ENCODE assay signal across 15 cellular contexts in genomic region chr1:177278626-177279390, GRCh38.
DNase-seq lines count a peak whose midpoint lies in the region; ATAC-seq and TF ChIP-seq lines count a peak whose summit lies in the region.
"Had no signal": no experiment of that assay in that cellular context is flagged by ENCODE, and none has a peak within 500 bp of the region (broad histone marks: within the 10 kb centered on the region; RNA-seq: fewer than 3 reads in every experiment).

No MANE protein-coding gene starts in this region.

- H3K36me3 ChIP-seq in thyroid gland = no peaks in the 10 kb centered on the region

- H3K4me3 ChIP-seq in cardiac fibroblast (replicated peaks in 1 of 2; ENCODE audit: low read depth in 2 of 2, low read length in 2 of 2) = no peak overlapping the region
- no peak overlapping the region for H3K4me3 ChIP-seq in thyroid gland (replicated peaks in 1 of 3)
- H3K4me3 ChIP-seq: coronary artery had no signal

- DNase-seq in Daoy (ENCODE audit: low read depth) = peak; percentile 82
- DNase-seq in RKO (ENCODE audit: low spot score) = peak; percentile 35
- DNase-seq in cardiac fibroblast (ENCODE audit: low read depth in 2 of 2) = peak; percentile 51 to 55
- DNase-seq in kidney glomerular epithelial cell (lab: John Stamatoyannopoulos, UW) = peak; percentile 37
- DNase-seq in thyroid gland = no peak
- DNase-seq in AG08395 (ENCODE audit: low spot score) = no peak
- DNase-seq: CD4-positive, CD25-positive, alpha-beta regulatory T cell; head of caudate nucleus; MM.1S; NCI-H187 treated with DMSO at 0.1 percent for 48 hours; SHP77; stimulated activated naive CD8-positive, alpha-beta T cell treated with anti-CD3 and anti-CD28 coated beads, Interleukin-15, amount 100 ng/mL, for 72 hours had no signal

- 84 to 90% methylated on average over 10 of the region's 10 CpGs for WGBS in thyroid gland, 2 donors

- no peaks in the 10 kb centered on the region for H3K9me3 ChIP-seq in thyroid gland

- no peak for TF ChIP-seq CTCF in cardiac fibroblast (IDR thresholded peaks at IDR 0.05; ENCODE audit: low read depth, low read length)
- TF ChIP-seq CTCF in thyroid gland (IDR thresholded peaks at IDR 0.05) = no peak

- no peaks in the 10 kb centered on the region for H3K27me3 ChIP-seq in thyroid gland

- peaks cover 4 to 12% of the 10 kb centered on the region in 2 donors for H3K4me1 ChIP-seq in thyroid gland

- no peak overlapping the region for H3K27ac ChIP-seq in thyroid gland
- H3K27ac ChIP-seq: coronary artery had no signal

- ATAC-seq in GM19324 (IDR thresholded peaks at IDR 0.05; ENCODE audit: low FRiP score, unreplicated experiment) (no peak), HG02642 (IDR thresholded peaks at IDR 0.05; ENCODE audit: poor library complexity, unreplicated experiment) (no peak)
- ATAC-seq: stimulated activated naive CD8-positive, alpha-beta T cell treated with anti-CD3 and anti-CD28 coated beads, Interleukin-15, amount 100 ng/mL, for 72 hours had no signal

- intact Hi-C loops in thyroid gland (cut with DNase I) = no loop called here

- TF ChIP-seq POLR2A in thyroid gland (IDR thresholded peaks at IDR 0.05) = no peak

Comparison
In these comparisons a context has a peak if more than half of its experiments do, and no peak if none do; other contexts are left out.
1. DNase-seq: peak in Daoy (single experiment), RKO (single experiment), cardiac fibroblast (2 of 2) and kidney glomerular epithelial cell (single experiment); none in thyroid gland (0 of 2) and AG08395 (single experiment).